ENCODE assay signal across 7 cellular contexts in genomic region chr15:74373731-74374647, GRCh38. TPM values are rescaled to one million over a fixed set of nuclear protein-coding genes. Genes with fewer than 3 reads are reported as not detected.
DNase-seq lines count a peak whose midpoint lies in the region; ATAC-seq and TF ChIP-seq lines count a peak whose summit lies in the region.

No MANE protein-coding gene starts in this region.

- TF ChIP-seq CTCF in astrocyte of the spinal cord (IDR thresholded peaks at IDR 0.05; ENCODE audit: low read depth, low read length) (peak; percentile 82), sigmoid colon (IDR thresholded peaks at IDR 0.05) (peak; percentile 59 to 88 (median 72))

- no peaks in the 10 kb centered on the region for H3K9me3 ChIP-seq in sigmoid colon

- peak overlapping the region in 1 of 4 donors; percentile 61 for H3K27ac ChIP-seq in sigmoid colon

- no peak for TF ChIP-seq EP300 in sigmoid colon (IDR thresholded peaks at IDR 0.05)

- TF ChIP-seq POLR2A in sigmoid colon (IDR thresholded peaks at IDR 0.05), result no peak

- ATAC-seq in GM18517 (IDR thresholded peaks at IDR 0.05; ENCODE audit: unreplicated experiment) (peak; percentile 47), HG03039 (IDR thresholded peaks at IDR 0.05; ENCODE audit: unreplicated experiment) (peak; percentile 65)

- no peaks in the 10 kb centered on the region for H3K36me3 ChIP-seq in sigmoid colon

- in situ Hi-C loops in astrocyte of the spinal cord (cut with HindIII; ENCODE audit: low sequenced_read_pairs), result no loop called here

- intact Hi-C loops in sigmoid colon (cut with DNase I), result loop anchor here (1.0 to 10.0 kb wide), 5 partner anchors 64 to 581 kb away; partner anchors contain the start of gene RPP25

- peaks cover 0 to 19% (median 12%) of the 10 kb centered on the region in 4 donors for H3K4me1 ChIP-seq in sigmoid colon

- H3K4me3 ChIP-seq in astrocyte of the spinal cord (ENCODE audit: low read depth, low read length) (peak overlapping the region; percentile 52), sigmoid colon (peak overlapping the region; percentile 40 to 67 (median 54))

- H3K27me3 ChIP-seq in sigmoid colon, result no peaks in the 10 kb centered on the region

- DNase-seq in NCI-H2081 (lab: John Stamatoyannopoulos, UW) (peak; percentile 93 to 94), T1000 (lab: John Stamatoyannopoulos, UW) (peak; percentile 73), astrocyte of the spinal cord (ENCODE audit: low read depth, low spot score) (peak; percentile 82), iPS DF 19.7 (ENCODE audit: low read depth, low spot score) (peak; percentile 78), sigmoid colon (peak; percentile 95)

- 0 to 1% methylated on average over 62 of the region's 62 CpGs for WGBS in sigmoid colon, 2 donors

RNA-seq across cellular contexts. Expression of gene CYP11A1, which starts 6.5 kb away (rescaled TPM):
- total RNA-seq in sigmoid colon, result 1 to 10 TPM in 1 of 4 donors, under 1 TPM in 2, not detected in 1; 0.36 to 1.7 (median 0.49) TPM
- 1 to 10 TPM in 1 of 3 donors, under 1 TPM in 1, not detected in 1; 0.22 to 1.2 TPM for polyA plus RNA-seq in sigmoid colon

RNA-seq across cellular contexts. Expression of gene SEMA7A, which starts 59.8 kb away (rescaled TPM):
- total RNA-seq in sigmoid colon, result 1 to 10 TPM in 2 of 4 donors, under 1 TPM in 2; 0.28 to 3.5 (median 0.86) TPM
- polyA plus RNA-seq in sigmoid colon, result 1 to 10 TPM in 2 of 3 donors, not detected in 1; 1.4 to 9.8 TPM
